8 cellular contexts compared by ENCODE assay signal in the genomic region with DNA sequence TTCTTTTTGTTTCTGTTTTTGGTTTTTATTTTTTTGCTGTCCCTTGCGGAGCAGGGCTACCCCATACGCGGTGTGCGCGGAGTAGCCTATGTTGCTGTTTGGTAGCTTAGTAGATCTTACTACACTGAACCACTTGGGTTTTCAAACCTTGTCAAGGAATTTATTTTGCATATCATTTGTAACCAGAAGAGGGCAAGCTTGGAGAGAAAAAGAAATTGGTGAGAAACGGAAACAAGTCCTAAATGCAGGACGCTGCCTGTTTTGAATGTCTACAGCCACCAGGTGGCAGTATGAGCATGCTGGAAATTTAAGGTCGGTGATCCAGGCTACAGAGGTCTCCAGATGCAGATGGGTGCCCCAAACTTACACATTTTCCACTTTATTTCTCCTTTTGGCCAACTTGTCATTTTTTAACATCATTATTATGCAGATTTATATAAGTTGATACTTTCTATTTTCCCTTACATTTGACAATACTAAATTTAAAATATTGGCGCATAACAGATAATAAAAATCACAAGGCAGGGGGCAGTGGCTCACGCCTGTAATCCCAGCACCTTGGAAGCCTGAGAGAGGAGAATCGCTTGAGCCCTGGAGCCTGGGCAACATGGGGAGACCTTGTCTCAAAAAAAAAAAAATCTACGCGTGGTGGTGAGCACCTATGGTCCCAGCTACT. TPM values are rescaled to one million over a fixed set of nuclear protein-coding genes. Genes with fewer than 3 reads are reported as not detected.
DNase-seq lines count a peak whose midpoint lies in the region; ATAC-seq and TF ChIP-seq lines count a peak whose summit lies in the region.

No MANE protein-coding gene starts in this region.

- H3K4me1 ChIP-seq in adipocyte (ENCODE audit: control insufficient read depth, insufficient read depth, low read length): no peaks in the 10 kb centered on the region
- no peaks in the 10 kb centered on the region for H3K4me1 ChIP-seq in left ventricle myocardium inferior

- intact Hi-C loops in left ventricle myocardium inferior (cut with micrococcal nuclease): loop anchor here (5.0 kb wide), 1 partner anchor 165 kb away; the partner anchor contains the start of gene STK31
- intact Hi-C loops in sciatic nerve (cut with DNase I): no loop called here

- H3K9me3 ChIP-seq in adipocyte (ENCODE audit: control insufficient read depth, low read length): peaks cover 4% of the 10 kb centered on the region
- no peaks in the 10 kb centered on the region for H3K9me3 ChIP-seq in left ventricle myocardium inferior (replicated peaks)

- peak; percentile 74 for ATAC-seq in HG02759 (IDR thresholded peaks at IDR 0.05; ENCODE audit: unreplicated experiment)
- ATAC-seq in sciatic nerve: peak; percentile 91
- no peak for ATAC-seq in GM19397 (IDR thresholded peaks at IDR 0.05; ENCODE audit: unreplicated experiment)

- H3K36me3 ChIP-seq in adipocyte (ENCODE audit: control insufficient read depth, insufficient read depth, low read length, severe bottlenecking) (no peaks in the 10 kb centered on the region), left ventricle myocardium inferior (no peaks in the 10 kb centered on the region)

- DNase-seq in GM12865 (ENCODE audit: low read depth) (peak; percentile 94), NCI-H1436 treated with DMSO at 0.1 percent for 48 hours (lab: John Stamatoyannopoulos, UW) (peak; percentile 26), T follicular helper cell (ENCODE audit: low read depth) (peak; percentile 72), adipocyte (ENCODE audit: low read depth) (peak; percentile 94), left ventricle myocardium inferior (peak; percentile 61), sciatic nerve (ENCODE audit: low spot score) (peak; percentile 80)

- no peak overlapping the region for H3K27ac ChIP-seq in left ventricle myocardium inferior (replicated peaks)

- peak; percentile 87 for TF ChIP-seq CTCF in GM12865 (IDR thresholded peaks at IDR 0.05; ENCODE audit: insufficient read depth, low read depth, low read length, missing control alignments)
- peak; percentile 95 for TF ChIP-seq CTCF in left ventricle myocardium inferior (IDR thresholded peaks at IDR 0.05; ENCODE audit: borderline replicate concordance)

- no peak overlapping the region for H3K9ac ChIP-seq in adipocyte (ENCODE audit: low read length)

- H3K27me3 ChIP-seq in adipocyte (replicated peaks; ENCODE audit: control insufficient read depth, insufficient read depth, low read length): peaks cover 4% of the 10 kb centered on the region
- H3K27me3 ChIP-seq in left ventricle myocardium inferior (ENCODE audit: low read depth): peaks cover 6% of the 10 kb centered on the region

- H3K4me3 ChIP-seq in GM12865 (ENCODE audit: low read depth, low read length): peak overlapping the region; percentile 24; the same call in 1 of the 2 replicates
- no peak overlapping the region for H3K4me3 ChIP-seq in adipocyte (ENCODE audit: low read length)
- H3K4me3 ChIP-seq in left ventricle myocardium inferior: no peak overlapping the region

RNA-seq across cellular contexts. Expression of gene TRA2A, which starts 15.3 kb away (rescaled TPM):
- total RNA-seq in left ventricle myocardium inferior (25.6 TPM), sciatic nerve (97.9 TPM)

RNA-seq across cellular contexts. Expression of gene CCDC126, which starts 50.1 kb away (rescaled TPM):
- total RNA-seq in left ventricle myocardium inferior (8.9 TPM), sciatic nerve (15.5 TPM)

Comparison
In these comparisons a context has a peak if more than half of its experiments do, and no peak if none do; other contexts are left out.
1. DNase-seq: peak in every context shown above with its lines; median percentile 94 in GM12865; 94 in adipocyte; 80 in sciatic nerve; 72 in T follicular helper cell; 61 in left ventricle myocardium inferior; 26 in NCI-H1436 treated with DMSO at 0.1 percent for 48 hours.